8 cellular contexts compared by ENCODE assay signal in genomic region chr15:75204340-75205063, GRCh38. TPM values are rescaled to one million over a fixed set of nuclear protein-coding genes. Genes with fewer than 3 reads are reported as not detected.
DNase-seq lines count a peak whose midpoint lies in the region; ATAC-seq, FAIRE-seq and TF ChIP-seq lines count a peak whose summit lies in the region.

No MANE protein-coding gene starts in this region.

- H3K4me1 ChIP-seq in HepG2 (ENCODE audit: insufficient read depth, low read length) = peaks cover 61% of the 10 kb centered on the region

- intact Hi-C loops in HepG2 (cut with micrococcal nuclease; ENCODE audit: unreplicated experiment) = loop anchor here (1.0 kb wide), 3 partner anchors 59 to 175 kb away; no protein-coding TSS in a partner anchor

- H4K20me1 ChIP-seq in HepG2 (ENCODE audit: insufficient read depth, low read length) = peaks cover 67% of the 10 kb centered on the region

- H3K27me3 ChIP-seq in HepG2 (ENCODE audit: control insufficient read depth in 1 of 2, insufficient read depth in 2 of 2, low read length in 2 of 2) = no peaks in the 10 kb centered on the region; a peak in 1 of 5 replicates

- H3K4me3 ChIP-seq in HepG2 (replicated peaks in 1 of 3; ENCODE audit: insufficient read depth in 1 of 3, low read depth in 2 of 3, low read length in 3 of 3) = peak overlapping the region; percentile 88 to 98 (median 91)

- TF ChIP-seq CTCF in HepG2 (CRISPR knock-in tag; IDR thresholded peaks at IDR 0.05) = peak; percentile 99

- no peak for TF ChIP-seq EP300 in HepG2 (IDR thresholded peaks at IDR 0.05; ENCODE audit: low read depth in 2 of 2, low read length in 2 of 2)
- peak; percentile 22; the same call in 1 of the 2 replicates for TF ChIP-seq EP300 in HepG2 (CRISPR knock-in tag; IDR thresholded peaks at IDR 0.05; ENCODE audit: borderline replicate concordance)

- DNase-seq in GDM1 (lab: John Stamatoyannopoulos, UW) (peak; percentile 82), NCI-H526 treated with DMSO at 0.1 percent for 48 hours (lab: John Stamatoyannopoulos, UW) (peak; percentile 84), cortex of kidney (lab: John Stamatoyannopoulos, UW) (peak; percentile 17), HepG2 (ENCODE audit: low spot score) (peak; percentile 82)
- DNase-seq in activated CD4-positive, alpha-beta T cell treated with anti-CD3 and anti-CD28 coated beads, Interleukin-2, amount 50 U/mL, for 1 hour = peak; percentile 82
- DNase-seq in stimulated activated CD4-positive, alpha-beta T cell treated with anti-CD3 and anti-CD28 coated beads, Interleukin-2, amount 100 ng/mL, for 4 hours (ENCODE audit: low read depth) = peak; percentile 79

- no peak for TF ChIP-seq POLR2A in HepG2 (IDR thresholded peaks at IDR 0.05; ENCODE audit: insufficient read depth in 1 of 2, low read depth in 2 of 2, low read length in 2 of 2)

- 25% methylated on average over 6 of the region's 10 CpGs for WGBS in HepG2 (ENCODE audit: low lambda C conversion rate)

- FAIRE-seq in HepG2 (lab: Jason Lieb, UNC) = peak; percentile 85

- no peak overlapping the region for H3K27ac ChIP-seq in HepG2 (ENCODE audit: extremely low read length, insufficient read depth, low read length)

- peak overlapping the region; percentile 95 for H3K4me2 ChIP-seq in HepG2 (ENCODE audit: low read depth, low read length)

- peak overlapping the region; percentile 93 for H3K9ac ChIP-seq in HepG2 (ENCODE audit: insufficient read depth, low read depth, low read length)

- peaks cover 28 to 43% of the 10 kb centered on the region in 2 experiments; a peak in 4 of 5 replicates for H3K36me3 ChIP-seq in HepG2 (replicated peaks in 1 of 2; ENCODE audit: control insufficient read depth in 1 of 2, insufficient read depth in 2 of 2, low read length in 2 of 2)

- peak; percentile 34 for ATAC-seq in HG03095 (IDR thresholded peaks at IDR 0.05; ENCODE audit: unreplicated experiment)
- ATAC-seq in HepG2 = peak; percentile 69
- no peak for ATAC-seq in HG03460 (IDR thresholded peaks at IDR 0.05; ENCODE audit: unreplicated experiment)

- POLR2A ChIA-PET in HepG2 (lab: Yijun Ruan, JAX) = interaction anchor here (0.7 to 2.7 kb wide), 11 partner anchors 10 to 606 kb away, joined by 3 to 60 read pairs (median 4); partner anchors contain the start of gene PPCDC

- CTCF ChIA-PET in HepG2 (lab: Yijun Ruan, JAX; ENCODE audit: low intra/inter-chr PET ratio, low total read pairs) = interaction anchor here (0.5 to 5.1 kb wide), 5 partner anchors 59 to 175 kb away, joined by 3 to 54 read pairs (median 7); no protein-coding TSS in a partner anchor

- no peak overlapping the region for H2AFZ ChIP-seq in HepG2 (ENCODE audit: low read length)

- BruUV-seq in HepG2 (replicated peaks; lab: Mats Ljungman, UMichigan) = no TSS peak

- in situ Hi-C loops in HepG2 (cut with HindIII; ENCODE audit: extremely low pct_ligation_motif_present, low pct_unique_long_range_greater_than_20kb) = loop anchor here (5.0 kb wide), 1 partner anchor 52 kb away; no protein-coding TSS in a partner anchor

- peak; percentile 99 for TF ChIP-seq RAD21 in HepG2 (CRISPR knock-in tag; IDR thresholded peaks at IDR 0.05)

- no peaks in the 10 kb centered on the region for H3K9me3 ChIP-seq in HepG2 (ENCODE audit: low read length)

- H3K79me2 ChIP-seq in HepG2 (ENCODE audit: insufficient read depth, low read length) = peaks cover 84% of the 10 kb centered on the region

TF ChIP-seq in HepG2, 621 proteins besides CTCF, POLR2A, EP300 and RAD21 (continues in another document):
- no peak for TF ChIP-seq ATM (IDR thresholded peaks at IDR 0.05; ENCODE audit: borderline replicate concordance)
- TF ChIP-seq DMAP1 (CRISPR knock-in tag; IDR thresholded peaks at IDR 0.05) = peak; percentile 82
- TF ChIP-seq IRF2 (CRISPR knock-in tag; IDR thresholded peaks at IDR 0.05) = peak; percentile 49; the same call in 1 of the 2 replicates
- no peak for TF ChIP-seq ZNF207 (IDR thresholded peaks at IDR 0.05; ENCODE audit: borderline replicate concordance)
- no peak for TF ChIP-seq PCBP2 (optimal IDR thresholded peaks at IDR 0.05; ENCODE audit: low read depth, low read length, poor library complexity, severe bottlenecking)
- TF ChIP-seq FOXP4 (CRISPR knock-in tag; IDR thresholded peaks at IDR 0.05) = peak; percentile 46; the same call in 1 of the 2 replicates

RNA-seq across cellular contexts. Expression of gene C15orf39, which starts 2.8 kb away (rescaled TPM):
- 13.5 and 17.5 TPM in 2 replicates for total RNA-seq in HepG2 (2016; rRNA removed; fragmentation: Illumina TruSeq; extraction: Trizol)
- 3.3 and 3.4 TPM in 2 replicates for total RNA-seq in HepG2 (2016; cell fraction: cytosol; rRNA removed; fragmentation: Illumina TruSeq; extraction: Trizol; ENCODE audit: low read depth)
- total RNA-seq in HepG2 (2016; cell fraction: insoluble cytoplasmic fraction; rRNA removed; fragmentation: Illumina TruSeq; extraction: Trizol) = 14.9 and 16.1 TPM in 2 replicates
- total RNA-seq in HepG2 (2016; cell fraction: membrane; rRNA removed; fragmentation: Illumina TruSeq; extraction: Trizol) = 10.8 and 11.9 TPM in 2 replicates
- total RNA-seq in HepG2 (2016; cell fraction: nucleus; rRNA removed; fragmentation: Illumina TruSeq; extraction: Trizol) = 15.0 and 15.3 TPM in 2 replicates
- 6.2 and 8.1 TPM in 2 replicates for polyA plus RNA-seq in HepG2 (2011; rRNA removed)
- 3.4 and 5.1 TPM in 2 replicates for polyA plus RNA-seq in HepG2 (2011; cell fraction: cytosol; rRNA removed)
- 22.0 and 24.2 TPM in 2 replicates for polyA plus RNA-seq in HepG2 (2011; cell fraction: nucleus; rRNA removed)
- 14.6 and 19.5 TPM in 2 replicates for polyA plus RNA-seq in HepG2 (2012)
- polyA plus RNA-seq in HepG2 (2016; cell fraction: cytosol; fragmentation: Illumina TruSeq; extraction: Trizol; ENCODE audit: low read depth) = 1.9 and 2.1 TPM in 2 replicates
- 20.1 and 30.7 TPM in 2 replicates for polyA plus RNA-seq in HepG2 (2016; cell fraction: insoluble cytoplasmic fraction; fragmentation: Illumina TruSeq; extraction: Trizol; ENCODE audit: low read depth)
- 5.4 and 6.0 TPM in 2 replicates for polyA plus RNA-seq in HepG2 (2016; cell fraction: membrane; fragmentation: Illumina TruSeq; extraction: Trizol; ENCODE audit: low read depth)
- polyA plus RNA-seq in HepG2 (2016; cell fraction: nucleus; fragmentation: Illumina TruSeq; extraction: Trizol; ENCODE audit: insufficient read depth, low read depth) = 23.1 and 30.5 TPM in 2 replicates
- polyA minus RNA-seq in HepG2 (2011; rRNA and poly(A)+ RNA removed; ENCODE audit: low replicate concordance) = 26.0 and 33.5 TPM in 2 replicates
- polyA minus RNA-seq in HepG2 (2011; cell fraction: cytosol; rRNA and poly(A)+ RNA removed) = 17.1 and 17.5 TPM in 2 replicates
- polyA minus RNA-seq in HepG2 (2011; cell fraction: nucleus; rRNA and poly(A)+ RNA removed) = 20.3 and 23.0 TPM in 2 replicates

RNA-seq across cellular contexts. Expression of gene GOLGA6C, which starts 53.6 kb away (rescaled TPM):
- not detected in 2 replicates for total RNA-seq in HepG2 (2016; rRNA removed; fragmentation: Illumina TruSeq; extraction: Trizol)
- total RNA-seq in HepG2 (2016; cell fraction: cytosol; rRNA removed; fragmentation: Illumina TruSeq; extraction: Trizol; ENCODE audit: low read depth) = not detected in 2 replicates
- total RNA-seq in HepG2 (2016; cell fraction: insoluble cytoplasmic fraction; rRNA removed; fragmentation: Illumina TruSeq; extraction: Trizol) = 0.09 TPM in 1 of 2 replicates, not detected in the other
- not detected in 2 replicates for total RNA-seq in HepG2 (2016; cell fraction: membrane; rRNA removed; fragmentation: Illumina TruSeq; extraction: Trizol)
- total RNA-seq in HepG2 (2016; cell fraction: nucleus; rRNA removed; fragmentation: Illumina TruSeq; extraction: Trizol) = not detected in 2 replicates
- not detected in 2 replicates for polyA plus RNA-seq in HepG2 (2011; rRNA removed)
- not detected in 2 replicates for polyA plus RNA-seq in HepG2 (2011; cell fraction: cytosol; rRNA removed)
- polyA plus RNA-seq in HepG2 (2011; cell fraction: nucleus; rRNA removed) = 0.07 and 0.11 TPM in 2 replicates
- not detected in 2 replicates for polyA plus RNA-seq in HepG2 (2012)
- polyA plus RNA-seq in HepG2 (2016; cell fraction: cytosol; fragmentation: Illumina TruSeq; extraction: Trizol; ENCODE audit: low read depth) = not detected in 2 replicates
- not detected in 2 replicates for polyA plus RNA-seq in HepG2 (2016; cell fraction: insoluble cytoplasmic fraction; fragmentation: Illumina TruSeq; extraction: Trizol; ENCODE audit: low read depth)
- polyA plus RNA-seq in HepG2 (2016; cell fraction: membrane; fragmentation: Illumina TruSeq; extraction: Trizol; ENCODE audit: low read depth) = not detected in 2 replicates
- not detected in 2 replicates for polyA plus RNA-seq in HepG2 (2016; cell fraction: nucleus; fragmentation: Illumina TruSeq; extraction: Trizol; ENCODE audit: insufficient read depth, low read depth)
- polyA minus RNA-seq in HepG2 (2011; rRNA and poly(A)+ RNA removed; ENCODE audit: low replicate concordance) = not detected in 2 replicates
- polyA minus RNA-seq in HepG2 (2011; cell fraction: cytosol; rRNA and poly(A)+ RNA removed) = not detected in 2 replicates
- polyA minus RNA-seq in HepG2 (2011; cell fraction: nucleus; rRNA and poly(A)+ RNA removed) = not detected in 2 replicates

Comparison
In these comparisons a context has a peak if more than half of its experiments do, and no peak if none do; other contexts are left out.
1. DNase-seq: peak in every context shown above with its lines; median percentile 84 in NCI-H526 treated with DMSO at 0.1 percent for 48 hours; 82 in GDM1; 82 in activated CD4-positive, alpha-beta T cell treated with anti-CD3 and anti-CD28 coated beads, Interleukin-2, amount 50 U/mL, for 1 hour; 82 in HepG2; 79 in stimulated activated CD4-positive, alpha-beta T cell treated with anti-CD3 and anti-CD28 coated beads, Interleukin-2, amount 100 ng/mL, for 4 hours; 17 in cortex of kidney.